In genomic region chr5:78706825-78707224, GRCh38 we compare ENCODE assay signal across 1 cellular context.
TF ChIP-seq lines count a peak whose summit lies in the region.

No MANE protein-coding gene starts in this region.

TF ChIP-seq in WTC11, 78 proteins besides CTCF, POLR2A, EP300 and RAD21 (continued from another document):
- TF ChIP-seq USF1 (CRISPR knock-in tag; IDR thresholded peaks at IDR 0.05) (no peak), MLX (CRISPR knock-in tag; IDR thresholded peaks at IDR 0.05) (no peak), ETV6 (CRISPR knock-in tag; IDR thresholded peaks at IDR 0.05) (no peak), ERG (CRISPR knock-in tag; IDR thresholded peaks at IDR 0.05) (no peak), NFYB (CRISPR knock-in tag; conservative IDR thresholded peaks at IDR 0.05; ENCODE audit: low read depth) (no peak), MAX (CRISPR knock-in tag; IDR thresholded peaks at IDR 0.05) (no peak), ZNF138 (CRISPR knock-in tag; conservative IDR thresholded peaks at IDR 0.05) (no peak), FOXJ3 (CRISPR knock-in tag; IDR thresholded peaks at IDR 0.05; ENCODE audit: borderline replicate concordance) (no peak), USF2 (CRISPR knock-in tag; IDR thresholded peaks at IDR 0.05) (no peak), AR (CRISPR knock-in tag; IDR thresholded peaks at IDR 0.05) (no peak), ZNF416 (CRISPR knock-in tag; IDR thresholded peaks at IDR 0.05) (no peak), FOXP4 (CRISPR knock-in tag; IDR thresholded peaks at IDR 0.05) (no peak), SP1 (CRISPR knock-in tag; conservative IDR thresholded peaks at IDR 0.05) (no peak)
